Comparison of ENCODE assay signal across 1 cellular context in genomic region chr10:110013615-110014293, GRCh38.
TF ChIP-seq lines count a peak whose summit lies in the region.

No MANE protein-coding gene starts in this region.

TF ChIP-seq in GM12878, 131 proteins besides CTCF, POLR2A, EP300 and RAD21 (continued from another document):
- TF ChIP-seq REST (IDR thresholded peaks at IDR 0.05; ENCODE audit: low read depth, low read length) (no peak), CREB1 (IDR thresholded peaks at IDR 0.05; ENCODE audit: low read depth) (no peak)
